Comparison of ENCODE assay signal across 9 cellular contexts in the genomic region with DNA sequence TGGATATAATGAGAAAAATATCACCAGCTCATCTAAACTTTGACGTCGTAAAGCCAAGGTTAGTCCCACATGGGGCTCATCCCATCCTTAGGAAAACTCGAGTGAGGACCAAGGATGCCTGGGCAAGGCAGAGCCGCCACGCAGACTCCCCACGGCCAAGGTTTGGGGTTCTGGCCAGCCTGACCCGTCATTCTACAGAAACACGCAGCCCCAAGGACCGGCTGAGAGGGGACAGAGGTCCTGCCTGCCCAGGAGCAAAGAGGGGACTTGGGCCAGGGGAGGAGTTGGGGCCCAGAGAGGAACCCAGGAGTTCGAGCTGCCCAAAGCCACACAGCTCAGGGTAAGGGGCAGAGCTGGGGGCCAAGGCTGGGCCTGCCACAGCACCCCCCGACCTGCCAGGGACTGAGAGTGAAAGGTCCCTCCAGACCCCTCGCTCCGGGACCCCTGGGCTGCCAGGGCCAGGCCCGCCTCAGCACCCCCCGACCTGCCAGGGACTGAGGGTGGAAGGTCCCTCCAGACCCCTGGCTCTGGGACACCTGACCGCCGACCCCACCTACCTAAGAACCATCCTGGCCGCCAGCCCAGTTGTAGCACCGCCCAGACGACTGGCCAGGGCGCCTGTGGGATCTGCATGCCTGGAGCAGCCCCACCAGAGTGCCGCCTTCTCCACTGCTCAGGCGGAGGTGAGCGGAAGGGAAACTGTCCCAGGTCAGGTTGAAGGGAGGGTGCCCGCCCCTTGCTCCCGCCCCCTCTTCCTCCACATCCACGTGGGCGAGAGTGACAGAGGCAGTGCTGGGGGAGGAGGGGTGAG. TPM values are rescaled to one million over a fixed set of nuclear protein-coding genes. Genes with fewer than 3 reads are reported as not detected.
DNase-seq lines count a peak whose midpoint lies in the region; ATAC-seq, FAIRE-seq and TF ChIP-seq lines count a peak whose summit lies in the region.
"Had no signal": no experiment of that assay in that cellular context is flagged by ENCODE, and none has a peak within 500 bp of the region (broad histone marks: within the 10 kb centered on the region; RNA-seq: fewer than 3 reads in every experiment).

A gene (minus strand): TSS at position 689 of the 811 bp plus-strand sequence. CDS start 56 bp downstream, at position 633.

- ATAC-seq in GM21423 (IDR thresholded peaks at IDR 0.05; ENCODE audit: unreplicated experiment) (peak; percentile 37), GM21381 (IDR thresholded peaks at IDR 0.05; ENCODE audit: unreplicated experiment) (no peak), HG02610 (IDR thresholded peaks at IDR 0.05; ENCODE audit: unreplicated experiment) (no peak)

- H3K4me3 ChIP-seq in WERI-Rb-1 (ENCODE audit: low read depth, low read length): no peak within 1 kb of the TSS

- H3K4me1 Mint-ChIP-seq in neural crest cell: peaks cover 10% of the 10 kb centered on the region

- H3K27me3 Mint-ChIP-seq in neural crest cell (ENCODE audit: low read depth): no peaks in the 10 kb centered on the region

- DNase-seq in 8988T: peak; percentile 38
- no peak for DNase-seq in WERI-Rb-1
- no peak for DNase-seq in neural crest cell (ENCODE audit: low read depth, low spot score)
- DNase-seq in urothelium cell line (ENCODE audit: low spot score): peak; percentile 54

- peak within 1 kb of the TSS; percentile 93 for H3K27ac Mint-ChIP-seq in neural crest cell (ENCODE audit: unreplicated experiment)

- no peaks in the 10 kb centered on the region for H3K36me3 Mint-ChIP-seq in neural crest cell (ENCODE audit: low read depth)

- H3K9me3 Mint-ChIP-seq in neural crest cell: no peaks in the 10 kb centered on the region

- H3K27ac ChIP-seq in WERI-Rb-1 (peak within 1 kb of the TSS; percentile 61), cingulate gyrus (ENCODE audit: low read depth, low read length) (peak within 1 kb of the TSS; percentile 79)

- no peaks in the 10 kb centered on the region for H3K9me3 ChIP-seq in WERI-Rb-1 (ENCODE audit: severe bottlenecking)

- H3K27me3 ChIP-seq in WERI-Rb-1 (ENCODE audit: insufficient read depth, low read depth, severe bottlenecking): no peaks in the 10 kb centered on the region

- TF ChIP-seq CTCF in WERI-Rb-1 (IDR thresholded peaks at IDR 0.05; ENCODE audit: low read depth, low read length) (no peak), neural crest cell (conservative IDR thresholded peaks at IDR 0.05) (no peak)

- H3K36me3 ChIP-seq in WERI-Rb-1: no peaks in the 10 kb centered on the region

- no peak within 1 kb of the TSS for H3K4me3 Mint-ChIP-seq in neural crest cell

- no peak for FAIRE-seq in urothelium cell line (lab: Jason Lieb, UNC)

RNA-seq across cellular contexts. Expression of the gene that starts here (rescaled TPM):
- total RNA-seq in neural crest cell: not detected in 2 replicates
- total RNA-seq: Daoy had no signal

Comparison
In these comparisons a context has a peak if more than half of its experiments do, and no peak if none do; other contexts are left out.
1. DNase-seq: peak in 8988T (single experiment) and urothelium cell line (single experiment); none in WERI-Rb-1 (single experiment) and neural crest cell (single experiment).